20 cellular contexts compared by ENCODE assay signal in the genomic region with DNA sequence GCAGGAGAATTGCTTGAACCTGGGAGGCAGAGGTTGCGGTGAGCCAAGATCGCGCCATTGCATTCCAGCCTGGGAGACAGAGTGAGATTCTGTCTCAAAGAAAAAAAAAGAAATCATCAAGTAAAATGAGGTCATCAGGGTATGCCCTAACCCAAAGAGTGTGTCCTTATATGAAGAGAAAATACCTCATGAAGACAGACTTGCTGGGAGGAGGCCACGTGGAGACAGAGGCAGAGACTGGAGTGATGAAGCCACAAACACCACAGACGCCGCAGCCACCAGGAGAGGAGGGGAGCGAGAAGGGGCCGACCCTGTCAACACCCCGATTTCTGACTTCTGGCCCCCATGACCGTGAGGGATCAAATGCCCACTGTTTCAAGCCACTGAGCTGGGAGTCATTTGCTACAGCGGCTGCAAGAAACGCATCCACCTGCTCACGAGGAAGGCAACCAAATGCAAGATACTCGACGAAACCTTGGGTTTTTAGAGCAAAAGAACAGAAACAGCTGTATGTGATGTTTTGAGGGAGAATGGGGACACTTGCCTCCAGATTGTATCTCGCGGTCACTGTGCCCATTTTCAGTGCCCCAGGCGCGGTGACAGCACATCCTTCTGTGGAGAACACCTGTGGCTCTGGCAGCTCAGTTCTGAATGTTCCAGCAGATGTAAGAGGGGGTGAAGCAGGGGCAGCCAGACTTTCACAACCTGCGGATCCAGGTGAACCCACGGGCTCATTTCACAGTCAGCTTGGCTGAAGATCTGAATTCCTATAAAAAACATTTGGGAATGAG.
DNase-seq lines count a peak whose midpoint lies in the region; ATAC-seq and TF ChIP-seq lines count a peak whose summit lies in the region.
"Had no signal": no experiment of that assay in that cellular context is flagged by ENCODE, and none has a peak within 500 bp of the region (broad histone marks: within the 10 kb centered on the region; RNA-seq: fewer than 3 reads in every experiment).

No MANE protein-coding gene starts in this region.

- H3K4me3 ChIP-seq in DOHH2 (ENCODE audit: low read length) (0 out of 2 replicates have a peak overlapping the region, but pooled peaks have one; percentile 2), OCI-LY7 (ENCODE audit: low read depth, low read length, poor library complexity, severe bottlenecking) (no peak overlapping the region)
- H3K4me3 ChIP-seq: GM23248 had no signal

- H3F3A ChIP-seq in DOHH2 (ENCODE audit: control insufficient read depth, insufficient read depth), result peaks cover 10% of the 10 kb centered on the region

- ATAC-seq in activated CD8-positive, alpha-beta memory T cell treated with anti-CD3 and anti-CD28 coated beads, Interleukin-2, amount 10 ng/mL, durations not matched to agents 7 days and 5 days, result no peak
- ATAC-seq: SK-N-SH treated with all-trans-retinoic acid at 6 μM for 48 hours had no signal

- H2AFZ ChIP-seq in OCI-LY7 (ENCODE audit: low read length), result peak overlapping the region; percentile 4; the same call in 1 of the 2 replicates
- H2AFZ ChIP-seq: GM23248 had no signal

- H3K9me3 ChIP-seq in DOHH2 (ENCODE audit: control insufficient read depth, insufficient read depth, low read length), result no peaks in the 10 kb centered on the region
- H3K9me3 ChIP-seq in OCI-LY7 (ENCODE audit: low read length), result no peaks in the 10 kb centered on the region

- H3K4me2 ChIP-seq in DOHH2 (ENCODE audit: low read length), result peak overlapping the region; percentile 38
- peak overlapping the region; percentile 52 for H3K4me2 ChIP-seq in OCI-LY7 (ENCODE audit: low read length)

- H4K20me1 ChIP-seq in DOHH2 (ENCODE audit: control insufficient read depth, insufficient read depth, low read depth, low read length) (no peaks in the 10 kb centered on the region), OCI-LY7 (ENCODE audit: insufficient read depth, low read length) (no peaks in the 10 kb centered on the region)

- no peaks in the 10 kb centered on the region for H3K9me2 ChIP-seq in DOHH2 (replicated peaks; ENCODE audit: control insufficient read depth, low read length)
- no peaks in the 10 kb centered on the region for H3K9me2 ChIP-seq in OCI-LY7 (ENCODE audit: insufficient read depth, low read length)

- H3K79me2 ChIP-seq in DOHH2 (ENCODE audit: control insufficient read depth, low read length), result no peaks in the 10 kb centered on the region
- no peaks in the 10 kb centered on the region for H3K79me2 ChIP-seq in OCI-LY7 (ENCODE audit: insufficient read depth, low read depth, low read length)

- H3K9me3 Mint-ChIP-seq in activated CD8-positive, alpha-beta memory T cell treated with anti-CD3 and anti-CD28 coated beads, Interleukin-2, amount 10 ng/mL, durations not matched to agents 7 days and 5 days (ENCODE audit: low read depth), result no peaks in the 10 kb centered on the region
- no peaks in the 10 kb centered on the region for H3K9me3 Mint-ChIP-seq in activated T-cell treated with anti-CD3 and anti-CD28 coated beads, Interleukin-2, amount 50 U/mL, for 24 hours

- no peak overlapping the region for H3K27ac ChIP-seq in DOHH2 (ENCODE audit: low read depth, low read length)
- no peak overlapping the region for H3K27ac ChIP-seq in OCI-LY7 (ENCODE audit: low read depth, low read length, poor library complexity, severe bottlenecking)
- H3K27ac ChIP-seq: C4-2B, GM23248 had no signal

- peaks cover 79% of the 10 kb centered on the region for H3K27me3 Mint-ChIP-seq in activated CD8-positive, alpha-beta memory T cell treated with anti-CD3 and anti-CD28 coated beads, Interleukin-2, amount 10 ng/mL, durations not matched to agents 7 days and 5 days
- peaks cover 81% of the 10 kb centered on the region for H3K27me3 Mint-ChIP-seq in activated T-cell treated with anti-CD3 and anti-CD28 coated beads, Interleukin-2, amount 50 U/mL, for 24 hours

- POLR2A ChIA-PET in OCI-LY7 (lab: Charles Lee), result interaction anchor here (0.8 to 1.6 kb wide), 2 partner anchors 9 to 10 kb away, joined by 3 read pairs; no protein-coding TSS in a partner anchor

- no peaks in the 10 kb centered on the region for H3K36me3 Mint-ChIP-seq in activated CD8-positive, alpha-beta memory T cell treated with anti-CD3 and anti-CD28 coated beads, Interleukin-2, amount 10 ng/mL, durations not matched to agents 7 days and 5 days
- no peaks in the 10 kb centered on the region for H3K36me3 Mint-ChIP-seq in activated T-cell treated with anti-CD3 and anti-CD28 coated beads, Interleukin-2, amount 50 U/mL, for 24 hours (ENCODE audit: low read depth)

- H3K4me3 Mint-ChIP-seq in activated CD8-positive, alpha-beta memory T cell treated with anti-CD3 and anti-CD28 coated beads, Interleukin-2, amount 10 ng/mL, durations not matched to agents 7 days and 5 days, result no peak overlapping the region
- no peak overlapping the region for H3K4me3 Mint-ChIP-seq in activated T-cell treated with anti-CD3 and anti-CD28 coated beads, Interleukin-2, amount 50 U/mL, for 24 hours

- H3K4me1 Mint-ChIP-seq in activated CD8-positive, alpha-beta memory T cell treated with anti-CD3 and anti-CD28 coated beads, Interleukin-2, amount 10 ng/mL, durations not matched to agents 7 days and 5 days, result peaks cover 18% of the 10 kb centered on the region
- peaks cover 15% of the 10 kb centered on the region for H3K4me1 Mint-ChIP-seq in activated T-cell treated with anti-CD3 and anti-CD28 coated beads, Interleukin-2, amount 50 U/mL, for 24 hours (ENCODE audit: low read depth)

- H3K4me1 ChIP-seq in DOHH2 (ENCODE audit: control insufficient read depth, low read length), result peaks cover 91% of the 10 kb centered on the region
- H3K4me1 ChIP-seq in OCI-LY7 (ENCODE audit: insufficient read depth, low read length, poor library complexity, severe bottlenecking), result peaks cover 64% of the 10 kb centered on the region

- no peak for DNase-seq in activated CD8-positive, alpha-beta memory T cell treated with anti-CD3 and anti-CD28 coated beads, Interleukin-2, amount 10 ng/mL, durations not matched to agents 7 days and 5 days
- no peak for DNase-seq in activated CD8-positive, alpha-beta memory T cell treated with anti-CD3 and anti-CD28 coated beads, Interleukin-2, amount 50 U/mL, for 4 hours
- peak; percentile 47 for DNase-seq in OCI-LY7 (ENCODE audit: low spot score)
- DNase-seq in posterior vena cava (ENCODE audit: low spot score), result peak; percentile 67
- DNase-seq in activated T-cell treated with anti-CD3 and anti-CD28 coated beads, Interleukin-2, amount 50 U/mL, for 48 hours, result no peak
- DNase-seq in activated T-cell treated with anti-CD3 and anti-CD28 coated beads, Interleukin-2, amount 50 U/mL, for 24 hours, result no peak
- DNase-seq in amniotic stem cell (lab: John Stamatoyannopoulos, UW), result no peak
- DNase-seq: 8988T, DMS53, GM23248, HCEC 1CT, KBM-7, NCI-H1105 treated with DMSO at 0.1 percent for 48 hours, NCI-H1694, NCI-H446, NCI-H526, SIG-M5 had no signal

- CTCF ChIA-PET in activated CD8-positive, alpha-beta memory T cell treated with anti-CD3 and anti-CD28 coated beads, Interleukin-2, amount 10 ng/mL, durations not matched to agents 7 days and 5 days (lab: Charles Lee), result no interaction called here
- CTCF ChIA-PET in OCI-LY7 (lab: Charles Lee; ENCODE audit: unreplicated experiment), result no interaction called here

- H3K36me3 ChIP-seq in DOHH2 (ENCODE audit: control insufficient read depth, low read length), result no peaks in the 10 kb centered on the region
- H3K36me3 ChIP-seq in OCI-LY7 (ENCODE audit: insufficient read depth, low read length), result no peaks in the 10 kb centered on the region

- H3K27me3 ChIP-seq in DOHH2 (ENCODE audit: control insufficient read depth, low read length), result no peaks in the 10 kb centered on the region

- BruUV-seq in OCI-LY7 (replicated peaks; lab: Mats Ljungman, UMichigan), result no TSS peak

- H3K27ac Mint-ChIP-seq in activated CD8-positive, alpha-beta memory T cell treated with anti-CD3 and anti-CD28 coated beads, Interleukin-2, amount 10 ng/mL, durations not matched to agents 7 days and 5 days, result peak overlapping the region; percentile 63
- no peak overlapping the region for H3K27ac Mint-ChIP-seq in activated T-cell treated with anti-CD3 and anti-CD28 coated beads, Interleukin-2, amount 50 U/mL, for 24 hours

- intact Hi-C loops in OCI-LY7 (cut with micrococcal nuclease; ENCODE audit: unreplicated experiment) (loop anchor here (1.0 kb wide), 1 partner anchor 19 kb away; no protein-coding TSS in a partner anchor), posterior vena cava (cut with DNase I) (no loop called here)

- TF ChIP-seq CTCF in DOHH2 (IDR thresholded peaks at IDR 0.05; ENCODE audit: low read depth, low read length, poor library complexity, severe bottlenecking) (no peak), OCI-LY7 (conservative IDR thresholded peaks at IDR 0.05; ENCODE audit: low read length) (no peak)

Comparison
In these comparisons a context has a peak if more than half of its experiments do, and no peak if none do; other contexts are left out.
1. DNase-seq: peak in OCI-LY7 (single experiment) and posterior vena cava (single experiment); none in activated CD8-positive, alpha-beta memory T cell treated with anti-CD3 and anti-CD28 coated beads, Interleukin-2, amount 10 ng/mL, durations not matched to agents 7 days and 5 days (single experiment), activated CD8-positive, alpha-beta memory T cell treated with anti-CD3 and anti-CD28 coated beads, Interleukin-2, amount 50 U/mL, for 4 hours (single experiment), activated T-cell treated with anti-CD3 and anti-CD28 coated beads, Interleukin-2, amount 50 U/mL, for 48 hours (0 of 2), activated T-cell treated with anti-CD3 and anti-CD28 coated beads, Interleukin-2, amount 50 U/mL, for 24 hours (single experiment) and amniotic stem cell (single experiment).